21 cellular contexts compared by ENCODE assay signal in the genomic region with DNA sequence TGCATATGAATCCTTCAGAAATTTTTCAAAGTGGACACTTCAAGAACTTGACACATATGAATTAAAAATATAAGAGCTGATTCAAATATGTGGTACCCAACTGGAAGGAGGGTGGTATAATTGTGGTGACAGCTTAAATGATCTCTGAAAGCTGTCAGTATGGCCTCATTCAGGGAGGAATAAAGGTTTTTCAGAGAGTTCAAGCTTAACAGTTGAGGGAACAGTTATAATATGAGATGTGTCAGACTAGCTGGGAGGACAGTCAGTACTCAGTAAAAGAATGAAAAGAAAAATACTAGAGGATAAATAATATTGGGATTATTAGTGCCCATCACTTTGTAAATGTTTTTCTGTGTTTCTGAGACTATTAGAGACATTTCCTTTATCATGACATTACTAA.
"Had no signal": no experiment of that assay in that cellular context is flagged by ENCODE, and none has a peak within 500 bp of the region (broad histone marks: within the 10 kb centered on the region; RNA-seq: fewer than 3 reads in every experiment).

No MANE protein-coding gene starts in this region.

- H3K27me3 ChIP-seq: SJSA1 had no signal

- ATAC-seq: activated T-cell treated with anti-CD3 and anti-CD28 coated beads, Interleukin-2, amount 50 U/mL, for 4 hours; T-cell had no signal

- H3K4me3 ChIP-seq: SJSA1 had no signal

- H3K27ac ChIP-seq: SJSA1 had no signal

- H3K9me3 ChIP-seq: SJSA1 had no signal

- H3K4me1 ChIP-seq: SJSA1 had no signal

- H3K36me3 ChIP-seq: SJSA1 had no signal

- DNase-seq: activated CD4-positive, alpha-beta memory T cell treated with anti-CD3 and anti-CD28 coated beads for 36 hours; activated CD4-positive, alpha-beta T cell treated with anti-CD3 and anti-CD28 coated beads, Interleukin-2, amount 10 ng/mL, durations not matched to agents 7 days and 5 days; activated CD4-positive, CD25-positive, alpha-beta regulatory T cell; activated CD8-positive, alpha-beta memory T cell treated with anti-CD3 and anti-CD28 coated beads for 24 hours; activated effector memory CD4-positive, alpha-beta T cell treated with anti-CD3 and anti-CD28 coated beads, Interleukin-2, amount 50 U/mL, for 16 hours; activated naive CD4-positive, alpha-beta T cell treated with Interleukin-2 at 50 U/mL for 16 hours; activated T-cell treated with anti-CD3 and anti-CD28 coated beads, Interleukin-2, amount 50 U/mL, for 4 hours; cerebellar nuclear complex; KG1; MM.1S; NCI-H1048; NCI-H146; NCI-H1930; NCI-H2171; NCI-H510A treated with DMSO at 0.1 percent for 48 hours; PC-3; SHP77; T-cell; T-helper 2 cell; T1000 had no signal
